Comparison of ENCODE assay signal across 22 cellular contexts in the genomic region with DNA sequence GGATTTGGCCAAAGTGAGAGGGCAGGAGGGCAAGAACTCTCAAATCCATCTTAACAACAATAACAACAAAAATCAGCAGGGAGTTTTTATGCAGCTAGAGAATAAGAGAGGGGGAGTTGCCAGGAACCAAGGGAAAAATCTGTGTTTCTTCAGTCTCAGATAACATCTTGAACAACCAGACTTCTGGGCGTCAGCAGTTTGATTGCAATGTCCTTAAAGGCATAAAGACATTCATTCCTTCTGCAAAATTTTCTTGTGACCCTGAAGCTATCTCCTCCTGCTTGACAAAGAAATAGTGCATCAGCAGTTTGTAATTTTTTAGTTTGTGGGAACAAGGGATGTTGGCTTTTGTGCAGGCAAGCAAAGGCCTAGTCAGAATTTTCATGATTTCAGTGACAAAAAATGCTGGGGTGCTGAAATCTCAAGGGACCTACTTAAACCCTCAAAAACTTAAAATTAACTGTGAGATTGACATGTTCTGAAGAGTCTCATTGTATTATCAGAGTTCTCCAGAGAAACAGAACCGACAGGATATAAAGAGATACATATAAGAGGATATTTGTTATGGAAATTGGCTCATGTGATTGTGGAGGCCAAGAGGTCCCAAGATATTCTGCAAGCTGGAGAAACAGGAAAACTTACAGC.
"Had no signal": no experiment of that assay in that cellular context is flagged by ENCODE, and none has a peak within 500 bp of the region (broad histone marks: within the 10 kb centered on the region; RNA-seq: fewer than 3 reads in every experiment).

No MANE protein-coding gene starts in this region.

- H3K4me3 ChIP-seq: gastrocnemius medialis, left ventricle myocardium inferior, pancreas, psoas muscle, right atrium auricular region, skin epidermis, vagina had no signal

- H3K9me3 ChIP-seq: gastrocnemius medialis, pancreas, psoas muscle, right atrium auricular region, vagina had no signal

- ATAC-seq: gastrocnemius medialis; natural killer cell treated with Interleukin-12 subunit alpha and Interleukin-12 subunit beta and Interleukin-15 and Interleukin-18, amount 100 ng/mL, for 72 hours; pancreas; psoas muscle; stimulated activated naive CD8-positive, alpha-beta T cell treated with anti-CD3 and anti-CD28 coated beads, Interleukin-15, amount 100 ng/mL, for 72 hours had no signal

- H3K27me3 ChIP-seq: gastrocnemius medialis, pancreas, right atrium auricular region, vagina had no signal

- DNase-seq: activated CD4-positive, alpha-beta T cell treated with anti-CD3 and anti-CD28 coated beads, Interleukin-2, amount 50 U/mL, for 1 hour; activated CD4-positive, CD25-positive, alpha-beta regulatory T cell treated with anti-CD3 and anti-CD28 coated beads, Interleukin-2, amount 50 U/mL, for 72 hours; activated naive CD4-positive, alpha-beta T cell; activated naive CD8-positive, alpha-beta T cell treated with anti-CD3 and anti-CD28 coated beads for 36 hours; activated T-cell treated with anti-CD3 and anti-CD28 coated beads, Interleukin-2, amount 50 U/mL, for 24 hours; amygdala; cortex of kidney; gastrocnemius medialis; hippocampal formation; kidney glomerular epithelial cell; left ventricle myocardium inferior; pancreas; psoas muscle; stimulated activated CD4-positive, alpha-beta T cell treated with anti-CD3 and anti-CD28 coated beads, Interleukin-1b, Interleukin-23, amount 100 ng/mL, for 48 hours; stimulated activated naive CD8-positive, alpha-beta T cell treated with anti-CD3 and anti-CD28 coated beads, Interleukin-15, amount 100 ng/mL, for 72 hours; WERI-Rb-1 had no signal

- FAIRE-seq: pancreas had no signal

- H3K4me1 Mint-ChIP-seq: activated naive CD8-positive, alpha-beta T cell treated with anti-CD3 and anti-CD28 coated beads for 36 hours; stimulated activated naive CD8-positive, alpha-beta T cell treated with anti-CD3 and anti-CD28 coated beads, Interleukin-15, amount 100 ng/mL, for 72 hours had no signal

- H3K27me3 Mint-ChIP-seq: activated naive CD8-positive, alpha-beta T cell treated with anti-CD3 and anti-CD28 coated beads for 36 hours; activated T-cell treated with anti-CD3 and anti-CD28 coated beads, Interleukin-2, amount 50 U/mL, for 24 hours; natural killer cell treated with Interleukin-12 subunit alpha and Interleukin-12 subunit beta and Interleukin-15 and Interleukin-18, amount 100 ng/mL, for 72 hours; stimulated activated naive CD8-positive, alpha-beta T cell treated with anti-CD3 and anti-CD28 coated beads, Interleukin-15, amount 100 ng/mL, for 72 hours; type B pancreatic cell had no signal

- H3K9me3 Mint-ChIP-seq: activated naive CD8-positive, alpha-beta T cell treated with anti-CD3 and anti-CD28 coated beads for 36 hours; activated T-helper 2 cell treated with anti-CD3 and anti-CD28 coated beads, Interferon-gamma antibody, Interleukin-2, Interleukin-4, amounts not matched to agents 10 μg/mL and 5 μg/mL and 100 μg/mL, durations not matched to agents 14 hours and 24 hours and 36 hours had no signal

- H3K27ac ChIP-seq: gastrocnemius medialis, left ventricle myocardium inferior, pancreas, psoas muscle, right atrium auricular region, skin epidermis, vagina, WERI-Rb-1 had no signal

- H3K4me1 ChIP-seq: gastrocnemius medialis, left ventricle myocardium inferior, pancreas, psoas muscle, right atrium auricular region, vagina had no signal

- H3K27ac Mint-ChIP-seq: activated naive CD8-positive, alpha-beta T cell treated with anti-CD3 and anti-CD28 coated beads for 36 hours; activated T-cell treated with anti-CD3 and anti-CD28 coated beads, Interleukin-2, amount 50 U/mL, for 24 hours; activated T-helper 2 cell treated with anti-CD3 and anti-CD28 coated beads, Interferon-gamma antibody, Interleukin-2, Interleukin-4, amounts not matched to agents 10 μg/mL and 5 μg/mL and 100 μg/mL, durations not matched to agents 14 hours and 24 hours and 36 hours; natural killer cell treated with Interleukin-12 subunit alpha and Interleukin-12 subunit beta and Interleukin-15 and Interleukin-18, amount 100 ng/mL, for 72 hours; type B pancreatic cell had no signal

- H3K4me3 Mint-ChIP-seq: activated naive CD8-positive, alpha-beta T cell treated with anti-CD3 and anti-CD28 coated beads for 36 hours; activated T-cell treated with anti-CD3 and anti-CD28 coated beads, Interleukin-2, amount 50 U/mL, for 24 hours; natural killer cell treated with Interleukin-12 subunit alpha and Interleukin-12 subunit beta and Interleukin-15 and Interleukin-18, amount 100 ng/mL, for 72 hours; stimulated activated naive CD8-positive, alpha-beta T cell treated with anti-CD3 and anti-CD28 coated beads, Interleukin-15, amount 100 ng/mL, for 72 hours; type B pancreatic cell had no signal

- H3K36me3 Mint-ChIP-seq: activated naive CD8-positive, alpha-beta T cell treated with anti-CD3 and anti-CD28 coated beads for 36 hours; natural killer cell treated with Interleukin-12 subunit alpha and Interleukin-12 subunit beta and Interleukin-15 and Interleukin-18, amount 100 ng/mL, for 72 hours; type B pancreatic cell had no signal

- H3K36me3 ChIP-seq: gastrocnemius medialis, left ventricle myocardium inferior, pancreas, right atrium auricular region, vagina, WERI-Rb-1 had no signal
